17 cellular contexts compared by ENCODE assay signal in genomic region chr22:46405925-46406324, GRCh38.
"Had no signal": no experiment of that assay in that cellular context is flagged by ENCODE, and none has a peak within 500 bp of the region (broad histone marks: within the 10 kb centered on the region; RNA-seq: fewer than 3 reads in every experiment).

No MANE protein-coding gene starts in this region.

- H3K36me3 ChIP-seq: esophagus muscularis mucosa, gastroesophageal sphincter, neural progenitor cell, ovary had no signal

- DNase-seq: effector memory CD4-positive, alpha-beta T cell; foreskin fibroblast; glutamatergic neuron; immature natural killer cell; left lung; lower lobe of right lung; natural killer cell; nucleus accumbens; ovary; small intestine; stimulated activated CD4-positive, alpha-beta T cell treated with anti-CD3 and anti-CD28 coated beads, Interleukin-12 subunit alpha, Interleukin-12 subunit beta, amount 100 ng/mL, for 4 hours; stimulated activated CD4-positive, alpha-beta T cell treated with anti-CD3 and anti-CD28 coated beads, Interleukin-2, amount 100 ng/mL, for 48 hours; stimulated activated naive CD4-positive, alpha-beta T cell treated with Interleukin-2 at 50 U/mL for 16 hours had no signal

- H3K4me1 ChIP-seq: esophagus muscularis mucosa, gastroesophageal sphincter, left lung, lower lobe of right lung, neural progenitor cell had no signal

- H3K27ac ChIP-seq: epithelial cell of prostate, esophagus muscularis mucosa, gastroesophageal sphincter, left lung, lower lobe of right lung, neural progenitor cell, ovary had no signal

- ATAC-seq: gastroesophageal sphincter, left lung, natural killer cell had no signal

- H3K27me3 ChIP-seq: esophagus muscularis mucosa, gastroesophageal sphincter, left lung, neural progenitor cell, ovary had no signal

- H3K9me3 ChIP-seq: esophagus muscularis mucosa, gastroesophageal sphincter, left lung, lower lobe of right lung, ovary had no signal

- H3K4me3 ChIP-seq: esophagus muscularis mucosa, gastroesophageal sphincter, left lung, lower lobe of right lung, neural progenitor cell, ovary had no signal
